In genomic region chr1:20538760-20539551, GRCh38 we compare ENCODE assay signal across 2 cellular contexts.
A peak's percentile ranks its signal among the peaks of the same experiment; 100 is the strongest.
TF ChIP-seq lines count a peak whose summit lies in the region.

No MANE protein-coding gene starts in this region.

TF ChIP-seq in A549, 52 proteins besides CTCF, POLR2A, EP300 and RAD21:
- TF ChIP-seq POLR2AphosphoS2 (conservative IDR thresholded peaks at IDR 0.05; ENCODE audit: low read length) (no peak), SREBF2 (IDR thresholded peaks at IDR 0.05) (no peak), GATA3 (IDR thresholded peaks at IDR 0.05; ENCODE audit: borderline replicate concordance) (0 out of 2 replicates have a peak, but pooled peaks have one; percentile 38)
TF ChIP-seq in A549: peak in this region for 1.

TF ChIP-seq in endothelial cell of umbilical vein, 7 proteins besides CTCF, POLR2A, EP300 and RAD21:
- TF ChIP-seq FOS (IDR thresholded peaks at IDR 0.05; ENCODE audit: borderline replicate concordance, insufficient read depth, low read length), result peak; percentile 11
- TF ChIP-seq MYC (IDR thresholded peaks at IDR 0.05; ENCODE audit: low read depth, low read length), result no peak
TF ChIP-seq in endothelial cell of umbilical vein: peak in this region for 1.
